Comparison of ENCODE assay signal across 11 cellular contexts in the genomic region with DNA sequence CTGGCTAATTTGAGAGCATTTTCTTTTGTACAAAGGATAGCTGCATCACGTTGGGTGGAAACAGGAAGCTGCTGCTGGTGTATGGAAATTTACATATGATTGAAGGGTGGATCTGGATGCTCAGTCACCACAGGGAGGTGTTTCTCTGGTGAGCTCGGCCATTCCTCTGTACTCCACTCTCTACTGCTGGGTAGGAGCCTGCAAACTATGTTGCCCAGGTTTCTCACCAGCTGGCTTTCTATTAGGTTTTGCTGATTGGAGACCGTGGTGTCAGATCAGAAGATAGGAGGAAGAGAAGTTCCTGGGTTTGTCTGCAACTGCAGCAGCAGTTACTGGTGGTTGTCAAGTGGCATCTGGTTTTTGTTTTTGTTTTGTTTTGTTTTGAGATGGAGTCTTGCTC.
DNase-seq lines count a peak whose midpoint lies in the region; ATAC-seq lines count a peak whose summit lies in the region.
"Had no signal": no experiment of that assay in that cellular context is flagged by ENCODE, and none has a peak within 500 bp of the region (broad histone marks: within the 10 kb centered on the region; RNA-seq: fewer than 3 reads in every experiment).

No MANE protein-coding gene starts in this region.

- peaks cover 14% of the 10 kb centered on the region for H3K4me1 Mint-ChIP-seq in activated T-cell treated with anti-CD3 and anti-CD28 coated beads, Interleukin-2, amount 50 U/mL, for 72 hours (ENCODE audit: low read depth)
- H3K4me1 Mint-ChIP-seq in activated naive CD8-positive, alpha-beta T cell treated with anti-CD3 and anti-CD28 coated beads, Interleukin-2, amount 10 ng/mL, durations not matched to agents 7 days and 5 days, result peaks cover 12% of the 10 kb centered on the region
- peaks cover 12% of the 10 kb centered on the region for H3K4me1 Mint-ChIP-seq in stimulated activated effector memory CD8-positive, alpha-beta T cell treated with anti-CD3 and anti-CD28 coated beads, Interleukin-12 subunit alpha, Interleukin-12 subunit beta, amount 100 ng/mL, for 72 hours

- H3K36me3 Mint-ChIP-seq in activated T-cell treated with anti-CD3 and anti-CD28 coated beads, Interleukin-2, amount 50 U/mL, for 72 hours (ENCODE audit: insufficient read depth in 2 of 2), result peaks cover 9 to 27% of the 10 kb centered on the region in 2 donors
- peaks cover 39% of the 10 kb centered on the region for H3K36me3 Mint-ChIP-seq in activated naive CD8-positive, alpha-beta T cell treated with anti-CD3 and anti-CD28 coated beads, Interleukin-2, amount 10 ng/mL, durations not matched to agents 7 days and 5 days
- H3K36me3 Mint-ChIP-seq in stimulated activated effector memory CD8-positive, alpha-beta T cell treated with anti-CD3 and anti-CD28 coated beads, Interleukin-12 subunit alpha, Interleukin-12 subunit beta, amount 100 ng/mL, for 72 hours, result peaks cover 34% of the 10 kb centered on the region

- ATAC-seq in activated T-cell treated with anti-CD3 and anti-CD28 coated beads, Interleukin-2, amount 50 U/mL, for 72 hours (replicated peaks in 1 of 2), result peak; percentile 53 to 70
- peak; percentile 90 for ATAC-seq in activated naive CD8-positive, alpha-beta T cell treated with anti-CD3 and anti-CD28 coated beads, Interleukin-2, amount 10 ng/mL, durations not matched to agents 7 days and 5 days (ENCODE audit: low read depth)
- peak; percentile 74 for ATAC-seq in stimulated activated effector memory CD8-positive, alpha-beta T cell treated with anti-CD3 and anti-CD28 coated beads, Interleukin-12 subunit alpha, Interleukin-12 subunit beta, amount 100 ng/mL, for 72 hours

- peaks cover 0 to 1% of the 10 kb centered on the region in 2 donors for H3K9me3 Mint-ChIP-seq in activated T-cell treated with anti-CD3 and anti-CD28 coated beads, Interleukin-2, amount 50 U/mL, for 72 hours
- no peaks in the 10 kb centered on the region for H3K9me3 Mint-ChIP-seq in activated naive CD8-positive, alpha-beta T cell treated with anti-CD3 and anti-CD28 coated beads, Interleukin-2, amount 10 ng/mL, durations not matched to agents 7 days and 5 days
- H3K9me3 Mint-ChIP-seq in stimulated activated effector memory CD8-positive, alpha-beta T cell treated with anti-CD3 and anti-CD28 coated beads, Interleukin-12 subunit alpha, Interleukin-12 subunit beta, amount 100 ng/mL, for 72 hours, result no peaks in the 10 kb centered on the region

- POLR2A ChIA-PET in activated naive CD8-positive, alpha-beta T cell treated with anti-CD3 and anti-CD28 coated beads, Interleukin-2, amount 10 ng/mL, durations not matched to agents 7 days and 5 days (lab: Charles Lee), result interaction anchor here (0.6 to 1.0 kb wide), 2 partner anchors 15 to 57 kb away, joined by 3 to 4 read pairs; no protein-coding TSS in a partner anchor

- H3K4me3 Mint-ChIP-seq in activated T-cell treated with anti-CD3 and anti-CD28 coated beads, Interleukin-2, amount 50 U/mL, for 72 hours, result peak overlapping the region; percentile 34 to 37
- H3K4me3 Mint-ChIP-seq in activated naive CD8-positive, alpha-beta T cell treated with anti-CD3 and anti-CD28 coated beads, Interleukin-2, amount 10 ng/mL, durations not matched to agents 7 days and 5 days, result peak overlapping the region; percentile 41
- peak overlapping the region; percentile 52 for H3K4me3 Mint-ChIP-seq in stimulated activated effector memory CD8-positive, alpha-beta T cell treated with anti-CD3 and anti-CD28 coated beads, Interleukin-12 subunit alpha, Interleukin-12 subunit beta, amount 100 ng/mL, for 72 hours

- H3K27ac Mint-ChIP-seq in activated T-cell treated with anti-CD3 and anti-CD28 coated beads, Interleukin-2, amount 50 U/mL, for 72 hours, result peak overlapping the region; percentile 89
- H3K27ac Mint-ChIP-seq in activated naive CD8-positive, alpha-beta T cell treated with anti-CD3 and anti-CD28 coated beads, Interleukin-2, amount 10 ng/mL, durations not matched to agents 7 days and 5 days, result peak overlapping the region; percentile 88
- peak overlapping the region; percentile 88 for H3K27ac Mint-ChIP-seq in stimulated activated effector memory CD8-positive, alpha-beta T cell treated with anti-CD3 and anti-CD28 coated beads, Interleukin-12 subunit alpha, Interleukin-12 subunit beta, amount 100 ng/mL, for 72 hours

- H3K27me3 Mint-ChIP-seq in activated T-cell treated with anti-CD3 and anti-CD28 coated beads, Interleukin-2, amount 50 U/mL, for 72 hours (ENCODE audit: low read depth), result no peaks in the 10 kb centered on the region
- H3K27me3 Mint-ChIP-seq in activated naive CD8-positive, alpha-beta T cell treated with anti-CD3 and anti-CD28 coated beads, Interleukin-2, amount 10 ng/mL, durations not matched to agents 7 days and 5 days, result no peaks in the 10 kb centered on the region

- DNase-seq in activated T-cell treated with anti-CD3 and anti-CD28 coated beads, Interleukin-2, amount 50 U/mL, for 72 hours, result no peak
- DNase-seq in activated T-cell treated with anti-CD3 and anti-CD28 coated beads, Interleukin-2, amount 50 U/mL, for 48 hours, result no peak
- peak; percentile 10 for DNase-seq in OCI-M1 (lab: John Stamatoyannopoulos, UW)
- DNase-seq in activated naive CD8-positive, alpha-beta T cell treated with anti-CD3 and anti-CD28 coated beads, Interleukin-2, amount 10 ng/mL, durations not matched to agents 7 days and 5 days, result no peak
- no peak for DNase-seq in stimulated activated effector memory CD8-positive, alpha-beta T cell treated with anti-CD3 and anti-CD28 coated beads, Interleukin-12 subunit alpha, Interleukin-12 subunit beta, amount 100 ng/mL, for 72 hours (ENCODE audit: low spot score in 2 of 2)
- no peak for DNase-seq in OCI-M2 (lab: John Stamatoyannopoulos, UW; ENCODE audit: unreplicated experiment)
- DNase-seq in C1 segment of cervical spinal cord (lab: John Stamatoyannopoulos, UW), result no peak
- DNase-seq in NCI-H1092 (lab: John Stamatoyannopoulos, UW), result no peak
- DNase-seq: colonic mucosa, NCI-H2029 treated with DMSO at 0.1 percent for 48 hours, transverse colon had no signal
